ENCODE assay signal across 21 cellular contexts in the genomic region with DNA sequence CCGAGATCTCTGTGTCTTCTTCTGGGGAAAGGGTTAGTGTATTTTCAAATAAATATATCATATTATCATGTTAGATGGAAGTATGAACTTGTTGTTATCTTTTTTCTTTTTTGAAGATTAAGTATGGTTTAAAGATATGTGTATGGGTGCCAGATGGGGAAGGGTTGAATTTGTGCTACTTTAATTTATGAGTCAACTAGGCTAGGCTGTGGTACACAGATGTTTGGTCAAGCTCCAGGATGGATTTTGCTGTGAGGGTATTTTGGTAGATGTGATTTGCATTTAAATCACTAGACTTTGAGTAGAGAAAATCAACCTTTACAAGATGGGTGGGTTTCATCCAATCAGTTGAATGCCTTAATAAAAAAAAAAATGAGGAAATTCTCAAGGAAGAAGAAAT.
A peak's percentile ranks its signal among the peaks of the same experiment; 100 is the strongest.
DNase-seq lines count a peak whose midpoint lies in the region; ATAC-seq, FAIRE-seq and TF ChIP-seq lines count a peak whose summit lies in the region.
"Had no signal": no experiment of that assay in that cellular context is flagged by ENCODE, and none has a peak within 500 bp of the region (broad histone marks: within the 10 kb centered on the region; RNA-seq: fewer than 3 reads in every experiment).

No MANE protein-coding gene starts in this region.

- H3K4me1 ChIP-seq in astrocyte (ENCODE audit: insufficient read depth, low read length), result no peaks in the 10 kb centered on the region
- no peaks in the 10 kb centered on the region for H3K4me1 ChIP-seq in CD8-positive, alpha-beta T cell (ENCODE audit: insufficient read depth, low read length)

- H3K27ac ChIP-seq in astrocyte (ENCODE audit: low read depth, low read length), result no peak overlapping the region
- H3K27ac ChIP-seq in CD8-positive, alpha-beta T cell (ENCODE audit: low read depth, low read length), result no peak overlapping the region
- H3K27ac ChIP-seq: C4-2B had no signal

- H3K27ac Mint-ChIP-seq in astrocyte (ENCODE audit: unreplicated experiment), result no peak overlapping the region
- no peak overlapping the region for H3K27ac Mint-ChIP-seq in CD8-positive, alpha-beta T cell
- H3K27ac Mint-ChIP-seq: CD4-positive, alpha-beta T cell; GM23338; HFFc6 had no signal

- no peaks in the 10 kb centered on the region for H3K36me3 Mint-ChIP-seq in astrocyte (ENCODE audit: low read depth, unreplicated experiment)
- no peaks in the 10 kb centered on the region for H3K36me3 Mint-ChIP-seq in CD8-positive, alpha-beta T cell

- H3K27me3 Mint-ChIP-seq in astrocyte (ENCODE audit: low read depth, unreplicated experiment), result no peaks in the 10 kb centered on the region
- no peaks in the 10 kb centered on the region for H3K27me3 Mint-ChIP-seq in CD8-positive, alpha-beta T cell (ENCODE audit: low read depth)
- H3K27me3 Mint-ChIP-seq: CD4-positive, alpha-beta T cell had no signal

- intact Hi-C loops in CD8-positive, alpha-beta T cell (cut with DNase I, micrococcal nuclease), result no loop called here

- no peak overlapping the region for H2AFZ ChIP-seq in astrocyte (ENCODE audit: low read depth, low read length)
- H2AFZ ChIP-seq: GM23338 had no signal

- no peak overlapping the region for H3K4me3 Mint-ChIP-seq in astrocyte (ENCODE audit: unreplicated experiment)
- no peak overlapping the region for H3K4me3 Mint-ChIP-seq in CD8-positive, alpha-beta T cell
- H3K4me3 Mint-ChIP-seq: CD4-positive, alpha-beta T cell; GM23338; HFFc6 had no signal

- H3K27me3 ChIP-seq in astrocyte (ENCODE audit: insufficient read depth, low read length), result no peaks in the 10 kb centered on the region
- H3K27me3 ChIP-seq in CD8-positive, alpha-beta T cell (ENCODE audit: insufficient read depth, low read length), result no peaks in the 10 kb centered on the region

- H3K36me3 ChIP-seq in astrocyte (ENCODE audit: insufficient read depth, low read length), result no peaks in the 10 kb centered on the region
- no peaks in the 10 kb centered on the region for H3K36me3 ChIP-seq in CD8-positive, alpha-beta T cell (ENCODE audit: insufficient read depth, low read length)

- TF ChIP-seq CTCF in astrocyte (IDR thresholded peaks at IDR 0.05; ENCODE audit: insufficient read depth, low read depth, low read length), result no peak
- no peak for TF ChIP-seq CTCF in fibroblast of mammary gland (conservative IDR thresholded peaks at IDR 0.05; ENCODE audit: control insufficient read depth, insufficient read depth, low read depth, low read length)
- TF ChIP-seq CTCF in foreskin fibroblast (IDR thresholded peaks at IDR 0.05; ENCODE audit: low read depth, low read length), result no peak
- no peak for TF ChIP-seq CTCF in CD8-positive, alpha-beta T cell (IDR thresholded peaks at IDR 0.05)

- no peaks in the 10 kb centered on the region for H3K9me3 ChIP-seq in astrocyte (ENCODE audit: insufficient read depth, low read depth, low read length)
- no peaks in the 10 kb centered on the region for H3K9me3 ChIP-seq in CD8-positive, alpha-beta T cell (ENCODE audit: low read length)

- FAIRE-seq in astrocyte (lab: Jason Lieb, UNC), result no peak
- FAIRE-seq: GM12892, GM18507, H54, HTR-8/SVneo had no signal

- DNase-seq in astrocyte (ENCODE audit: low read depth) (peak; percentile 12), fibroblast of mammary gland (ENCODE audit: low read depth) (peak; percentile 61), foreskin fibroblast (peak; percentile 47 to 86), AG08395 (ENCODE audit: low spot score) (no peak)
- DNase-seq in CD8-positive, alpha-beta T cell, result no peak
- DNase-seq: ACHN; AML-193; CD4-positive, alpha-beta T cell; DMS153; DMS79; GDM1; HFFc6; IMR-90 had no signal

- CTCF ChIA-PET in CD8-positive, alpha-beta T cell (lab: Charles Lee), result no interaction called here

- POLR2A ChIA-PET in CD8-positive, alpha-beta T cell (lab: Charles Lee), result interaction anchor here (0.6 kb wide), 1 partner anchor 142 kb away, joined by 3 read pairs; no protein-coding TSS in a partner anchor

- no peak overlapping the region for H3K9ac ChIP-seq in astrocyte (ENCODE audit: low read length)

- H3K4me1 Mint-ChIP-seq in astrocyte (ENCODE audit: low read depth, unreplicated experiment), result no peaks in the 10 kb centered on the region
- no peaks in the 10 kb centered on the region for H3K4me1 Mint-ChIP-seq in CD8-positive, alpha-beta T cell (ENCODE audit: low read depth)
- H3K4me1 Mint-ChIP-seq: GM23338 had no signal

- no peak overlapping the region for H3K4me3 ChIP-seq in astrocyte (ENCODE audit: insufficient read depth, low read depth, low read length)
- H3K4me3 ChIP-seq in fibroblast of mammary gland (ENCODE audit: control insufficient read depth, low read depth, low read length), result no peak overlapping the region
- H3K4me3 ChIP-seq in foreskin fibroblast (ENCODE audit: low read depth in 1 of 2, low read length in 2 of 2), result no peak overlapping the region
- H3K4me3 ChIP-seq in CD8-positive, alpha-beta T cell (ENCODE audit: low read depth, low read length), result no peak overlapping the region
- H3K4me3 ChIP-seq: GM23338 had no signal

- no peaks in the 10 kb centered on the region for H3K9me3 Mint-ChIP-seq in astrocyte (ENCODE audit: unreplicated experiment)
- peaks cover 16% of the 10 kb centered on the region for H3K9me3 Mint-ChIP-seq in CD8-positive, alpha-beta T cell
- H3K9me3 Mint-ChIP-seq: GM23338 had no signal

- no peaks in the 10 kb centered on the region for H3K79me2 ChIP-seq in astrocyte (ENCODE audit: insufficient read depth, low read length)

- H4K20me1 ChIP-seq in astrocyte (ENCODE audit: insufficient read depth, low read length), result no peaks in the 10 kb centered on the region

- ATAC-seq in HG02678 (IDR thresholded peaks at IDR 0.05; ENCODE audit: unreplicated experiment), result no peak
- ATAC-seq in CD8-positive, alpha-beta T cell, result no peak
- ATAC-seq: GM23338, HCT116 had no signal

- no peak overlapping the region for H3K4me2 ChIP-seq in astrocyte (ENCODE audit: low read length)
- H3K4me2 ChIP-seq: GM23338 had no signal

Comparison
In these comparisons a context has a peak if more than half of its experiments do, and no peak if none do; other contexts are left out.
1. DNase-seq: peak in astrocyte (single experiment), fibroblast of mammary gland (single experiment) and foreskin fibroblast (2 of 2); none in CD8-positive, alpha-beta T cell (0 of 7) and AG08395 (single experiment).